1 cellular context compared by ENCODE assay signal in the genomic region with DNA sequence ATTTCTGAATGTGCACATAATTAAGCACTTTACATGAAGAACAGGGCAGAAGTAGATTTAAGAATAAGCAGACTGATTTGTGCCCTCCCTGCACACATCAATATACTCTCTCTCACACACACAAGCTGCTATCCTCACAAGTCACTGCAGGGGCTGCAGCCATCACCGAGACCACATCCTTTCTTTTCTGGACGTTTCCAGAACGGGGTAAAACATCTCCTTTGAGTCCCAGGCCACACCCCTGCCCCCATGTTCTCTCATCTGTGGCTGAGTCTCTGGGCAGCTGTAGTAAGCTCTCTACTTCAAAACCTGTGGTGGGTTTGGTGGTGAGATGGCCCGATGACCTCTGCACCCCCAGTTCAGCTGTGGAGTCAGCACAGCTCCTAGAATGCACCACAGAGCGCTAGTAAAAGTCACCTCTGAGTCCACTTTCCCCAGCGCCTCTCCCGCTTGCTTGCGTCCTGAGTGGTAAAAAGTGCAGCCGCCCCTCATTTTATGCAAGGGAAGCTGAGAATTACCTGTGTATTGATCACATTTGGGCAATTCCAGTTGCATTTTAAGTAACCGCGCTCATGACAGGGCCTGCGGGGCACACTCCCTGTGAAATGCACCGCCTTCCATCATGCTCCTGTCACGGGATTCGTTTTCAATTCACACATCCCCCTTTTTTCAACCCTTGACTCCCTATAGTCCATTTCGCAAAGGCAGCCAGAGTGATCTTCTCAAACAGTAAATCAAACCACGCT.
A peak's percentile ranks its signal among the peaks of the same experiment; 100 is the strongest.
TF ChIP-seq lines count a peak whose summit lies in the region.

No MANE protein-coding gene starts in this region.

TF ChIP-seq in HepG2, 621 proteins besides CTCF, POLR2A, EP300 and RAD21 (continued from another document and continues in another):
- TF ChIP-seq, protein P1, sequence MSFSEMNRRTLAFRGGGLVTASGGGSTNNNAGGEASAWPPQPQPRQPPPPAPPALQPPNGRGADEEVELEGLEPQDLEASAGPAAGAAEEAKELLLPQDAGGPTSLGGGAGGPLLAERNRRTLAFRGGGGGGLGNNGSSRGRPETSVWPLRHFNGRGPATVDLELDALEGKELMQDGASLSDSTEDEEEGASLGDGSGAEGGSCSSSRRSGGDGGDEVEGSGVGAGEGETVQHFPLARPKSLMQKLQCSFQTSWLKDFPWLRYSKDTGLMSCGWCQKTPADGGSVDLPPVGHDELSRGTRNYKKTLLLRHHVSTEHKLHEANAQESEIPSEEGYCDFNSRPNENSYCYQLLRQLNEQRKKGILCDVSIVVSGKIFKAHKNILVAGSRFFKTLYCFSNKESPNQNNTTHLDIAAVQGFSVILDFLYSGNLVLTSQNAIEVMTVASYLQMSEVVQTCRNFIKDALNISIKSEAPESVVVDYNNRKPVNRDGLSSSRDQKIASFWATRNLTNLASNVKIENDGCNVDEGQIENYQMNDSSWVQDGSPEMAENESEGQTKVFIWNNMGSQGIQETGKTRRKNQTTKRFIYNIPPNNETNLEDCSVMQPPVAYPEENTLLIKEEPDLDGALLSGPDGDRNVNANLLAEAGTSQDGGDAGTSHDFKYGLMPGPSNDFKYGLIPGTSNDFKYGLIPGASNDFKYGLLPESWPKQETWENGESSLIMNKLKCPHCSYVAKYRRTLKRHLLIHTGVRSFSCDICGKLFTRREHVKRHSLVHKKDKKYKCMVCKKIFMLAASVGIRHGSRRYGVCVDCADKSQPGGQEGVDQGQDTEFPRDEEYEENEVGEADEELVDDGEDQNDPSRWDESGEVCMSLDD (CRISPR knock-in tag; IDR thresholded peaks at IDR 0.05; ENCODE audit: borderline replicate concordance), result peak; percentile 87; the same call in 1 of the 2 replicates
- TF ChIP-seq ZNF180 (CRISPR knock-in tag; IDR thresholded peaks at IDR 0.05; ENCODE audit: borderline replicate concordance, low read depth) (no peak), ZBTB7B (CRISPR knock-in tag; IDR thresholded peaks at IDR 0.05) (peak; percentile 62; the same call in 1 of the 2 replicates), SSRP1 (CRISPR knock-in tag; IDR thresholded peaks at IDR 0.05) (no peak), CBX1 (IDR thresholded peaks at IDR 0.05; ENCODE audit: low read depth) (no peak), ZNF564 (CRISPR knock-in tag; IDR thresholded peaks at IDR 0.05) (0 out of 2 replicates have a peak, but pooled peaks have one; percentile 45), GATAD2A (CRISPR knock-in tag; IDR thresholded peaks at IDR 0.05) (no peak), RNF2 (conservative IDR thresholded peaks at IDR 0.05; ENCODE audit: low read depth) (no peak), MXI1 (IDR thresholded peaks at IDR 0.05; ENCODE audit: borderline replicate concordance, low read depth, low read length) (no peak), XRCC5 (optimal IDR thresholded peaks at IDR 0.05; ENCODE audit: low read length) (peak; percentile 32), ESRRA (CRISPR knock-in tag; IDR thresholded peaks at IDR 0.05; ENCODE audit: low read depth) (peak; percentile 65; the same call in 1 of the 2 replicates), PBX2 (CRISPR knock-in tag; IDR thresholded peaks at IDR 0.05) (no peak), STAG1 (CRISPR knock-in tag; IDR thresholded peaks at IDR 0.05) (no peak), HNF4G (IDR thresholded peaks at IDR 0.05; ENCODE audit: borderline replicate concordance, low read depth, low read length) (peak; percentile 70), HNF4G (CRISPR knock-in tag; IDR thresholded peaks at IDR 0.05; ENCODE audit: borderline replicate concordance, low read depth) (no peak; the same call in 1 of the 2 replicates), TEAD3 (CRISPR knock-in tag; optimal IDR thresholded peaks at IDR 0.05; ENCODE audit: borderline replicate concordance) (peak; percentile 49), HOXA3 (CRISPR knock-in tag; IDR thresholded peaks at IDR 0.05) (peak; percentile 64), MTA1 (CRISPR knock-in tag; IDR thresholded peaks at IDR 0.05; ENCODE audit: borderline replicate concordance) (peak; percentile 30; the same call in 1 of the 2 replicates), DNMT1 (CRISPR knock-in tag; IDR thresholded peaks at IDR 0.05) (0 out of 2 replicates have a peak, but pooled peaks have one; percentile 28), ZNF550 (CRISPR knock-in tag; IDR thresholded peaks at IDR 0.05; ENCODE audit: borderline replicate concordance) (no peak), TP53 (CRISPR knock-in tag; conservative IDR thresholded peaks at IDR 0.05) (0 out of 2 replicates have a peak, but pooled peaks have one; percentile 30), GABPB1 (CRISPR knock-in tag; IDR thresholded peaks at IDR 0.05) (no peak), ZBTB25 (CRISPR knock-in tag; IDR thresholded peaks at IDR 0.05) (no peak), ZNF292 (CRISPR knock-in tag; IDR thresholded peaks at IDR 0.05; ENCODE audit: borderline replicate concordance, low read depth) (no peak), BCL6 (CRISPR knock-in tag; IDR thresholded peaks at IDR 0.05) (peak; percentile 68), ZNF143 (CRISPR knock-in tag; IDR thresholded peaks at IDR 0.05) (0 out of 2 replicates have a peak, but pooled peaks have one; percentile 28), ZNF326 (CRISPR knock-in tag; IDR thresholded peaks at IDR 0.05; ENCODE audit: borderline replicate concordance) (no peak), ZXDC (CRISPR knock-in tag; IDR thresholded peaks at IDR 0.05) (peak; percentile 57; the same call in 1 of the 2 replicates), FOXK1 (CRISPR knock-in tag; IDR thresholded peaks at IDR 0.05; ENCODE audit: borderline replicate concordance, low read depth) (no peak), ZNF224 (CRISPR knock-in tag; IDR thresholded peaks at IDR 0.05) (peak; percentile 20; the same call in 1 of the 2 replicates)
- TF ChIP-seq, protein P2, sequence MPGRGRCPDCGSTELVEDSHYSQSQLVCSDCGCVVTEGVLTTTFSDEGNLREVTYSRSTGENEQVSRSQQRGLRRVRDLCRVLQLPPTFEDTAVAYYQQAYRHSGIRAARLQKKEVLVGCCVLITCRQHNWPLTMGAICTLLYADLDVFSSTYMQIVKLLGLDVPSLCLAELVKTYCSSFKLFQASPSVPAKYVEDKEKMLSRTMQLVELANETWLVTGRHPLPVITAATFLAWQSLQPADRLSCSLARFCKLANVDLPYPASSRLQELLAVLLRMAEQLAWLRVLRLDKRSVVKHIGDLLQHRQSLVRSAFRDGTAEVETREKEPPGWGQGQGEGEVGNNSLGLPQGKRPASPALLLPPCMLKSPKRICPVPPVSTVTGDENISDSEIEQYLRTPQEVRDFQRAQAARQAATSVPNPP (CRISPR knock-in tag; IDR thresholded peaks at IDR 0.05), result no peak
- TF ChIP-seq, protein P3, sequence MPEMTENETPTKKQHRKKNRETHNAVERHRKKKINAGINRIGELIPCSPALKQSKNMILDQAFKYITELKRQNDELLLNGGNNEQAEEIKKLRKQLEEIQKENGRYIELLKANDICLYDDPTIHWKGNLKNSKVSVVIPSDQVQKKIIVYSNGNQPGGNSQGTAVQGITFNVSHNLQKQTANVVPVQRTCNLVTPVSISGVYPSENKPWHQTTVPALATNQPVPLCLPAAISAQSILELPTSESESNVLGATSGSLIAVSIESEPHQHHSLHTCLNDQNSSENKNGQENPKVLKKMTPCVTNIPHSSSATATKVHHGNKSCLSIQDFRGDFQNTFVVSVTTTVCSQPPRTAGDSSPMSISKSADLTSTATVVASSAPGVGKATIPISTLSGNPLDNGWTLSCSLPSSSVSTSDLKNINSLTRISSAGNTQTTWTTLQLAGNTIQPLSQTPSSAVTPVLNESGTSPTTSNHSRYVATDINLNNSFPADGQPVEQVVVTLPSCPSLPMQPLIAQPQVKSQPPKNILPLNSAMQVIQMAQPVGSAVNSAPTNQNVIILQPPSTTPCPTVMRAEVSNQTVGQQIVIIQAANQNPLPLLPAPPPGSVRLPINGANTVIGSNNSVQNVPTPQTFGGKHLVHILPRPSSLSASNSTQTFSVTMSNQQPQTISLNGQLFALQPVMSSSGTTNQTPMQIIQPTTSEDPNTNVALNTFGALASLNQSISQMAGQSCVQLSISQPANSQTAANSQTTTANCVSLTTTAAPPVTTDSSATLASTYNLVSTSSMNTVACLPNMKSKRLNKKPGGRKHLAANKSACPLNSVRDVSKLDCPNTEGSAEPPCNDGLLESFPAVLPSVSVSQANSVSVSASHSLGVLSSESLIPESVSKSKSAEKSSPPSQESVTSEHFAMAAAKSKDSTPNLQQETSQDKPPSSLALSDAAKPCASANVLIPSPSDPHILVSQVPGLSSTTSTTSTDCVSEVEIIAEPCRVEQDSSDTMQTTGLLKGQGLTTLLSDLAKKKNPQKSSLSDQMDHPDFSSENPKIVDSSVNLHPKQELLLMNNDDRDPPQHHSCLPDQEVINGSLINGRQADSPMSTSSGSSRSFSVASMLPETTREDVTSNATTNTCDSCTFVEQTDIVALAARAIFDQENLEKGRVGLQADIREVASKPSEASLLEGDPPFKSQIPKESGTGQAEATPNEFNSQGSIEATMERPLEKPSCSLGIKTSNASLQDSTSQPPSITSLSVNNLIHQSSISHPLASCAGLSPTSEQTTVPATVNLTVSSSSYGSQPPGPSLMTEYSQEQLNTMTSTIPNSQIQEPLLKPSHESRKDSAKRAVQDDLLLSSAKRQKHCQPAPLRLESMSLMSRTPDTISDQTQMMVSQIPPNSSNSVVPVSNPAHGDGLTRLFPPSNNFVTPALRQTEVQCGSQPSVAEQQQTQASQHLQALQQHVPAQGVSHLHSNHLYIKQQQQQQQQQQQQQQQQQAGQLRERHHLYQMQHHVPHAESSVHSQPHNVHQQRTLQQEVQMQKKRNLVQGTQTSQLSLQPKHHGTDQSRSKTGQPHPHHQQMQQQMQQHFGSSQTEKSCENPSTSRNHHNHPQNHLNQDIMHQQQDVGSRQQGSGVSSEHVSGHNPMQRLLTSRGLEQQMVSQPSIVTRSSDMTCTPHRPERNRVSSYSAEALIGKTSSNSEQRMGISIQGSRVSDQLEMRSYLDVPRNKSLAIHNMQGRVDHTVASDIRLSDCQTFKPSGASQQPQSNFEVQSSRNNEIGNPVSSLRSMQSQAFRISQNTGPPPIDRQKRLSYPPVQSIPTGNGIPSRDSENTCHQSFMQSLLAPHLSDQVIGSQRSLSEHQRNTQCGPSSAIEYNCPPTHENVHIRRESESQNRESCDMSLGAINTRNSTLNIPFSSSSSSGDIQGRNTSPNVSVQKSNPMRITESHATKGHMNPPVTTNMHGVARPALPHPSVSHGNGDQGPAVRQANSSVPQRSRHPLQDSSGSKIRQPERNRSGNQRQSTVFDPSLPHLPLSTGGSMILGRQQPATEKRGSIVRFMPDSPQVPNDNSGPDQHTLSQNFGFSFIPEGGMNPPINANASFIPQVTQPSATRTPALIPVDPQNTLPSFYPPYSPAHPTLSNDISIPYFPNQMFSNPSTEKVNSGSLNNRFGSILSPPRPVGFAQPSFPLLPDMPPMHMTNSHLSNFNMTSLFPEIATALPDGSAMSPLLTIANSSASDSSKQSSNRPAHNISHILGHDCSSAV (CRISPR knock-in tag; IDR thresholded peaks at IDR 0.05; ENCODE audit: borderline replicate concordance), result no peak
- TF ChIP-seq, protein P4, sequence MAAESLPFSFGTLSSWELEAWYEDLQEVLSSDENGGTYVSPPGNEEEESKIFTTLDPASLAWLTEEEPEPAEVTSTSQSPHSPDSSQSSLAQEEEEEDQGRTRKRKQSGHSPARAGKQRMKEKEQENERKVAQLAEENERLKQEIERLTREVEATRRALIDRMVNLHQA (CRISPR knock-in tag; IDR thresholded peaks at IDR 0.05), result no peak
- TF ChIP-seq, protein P5, sequence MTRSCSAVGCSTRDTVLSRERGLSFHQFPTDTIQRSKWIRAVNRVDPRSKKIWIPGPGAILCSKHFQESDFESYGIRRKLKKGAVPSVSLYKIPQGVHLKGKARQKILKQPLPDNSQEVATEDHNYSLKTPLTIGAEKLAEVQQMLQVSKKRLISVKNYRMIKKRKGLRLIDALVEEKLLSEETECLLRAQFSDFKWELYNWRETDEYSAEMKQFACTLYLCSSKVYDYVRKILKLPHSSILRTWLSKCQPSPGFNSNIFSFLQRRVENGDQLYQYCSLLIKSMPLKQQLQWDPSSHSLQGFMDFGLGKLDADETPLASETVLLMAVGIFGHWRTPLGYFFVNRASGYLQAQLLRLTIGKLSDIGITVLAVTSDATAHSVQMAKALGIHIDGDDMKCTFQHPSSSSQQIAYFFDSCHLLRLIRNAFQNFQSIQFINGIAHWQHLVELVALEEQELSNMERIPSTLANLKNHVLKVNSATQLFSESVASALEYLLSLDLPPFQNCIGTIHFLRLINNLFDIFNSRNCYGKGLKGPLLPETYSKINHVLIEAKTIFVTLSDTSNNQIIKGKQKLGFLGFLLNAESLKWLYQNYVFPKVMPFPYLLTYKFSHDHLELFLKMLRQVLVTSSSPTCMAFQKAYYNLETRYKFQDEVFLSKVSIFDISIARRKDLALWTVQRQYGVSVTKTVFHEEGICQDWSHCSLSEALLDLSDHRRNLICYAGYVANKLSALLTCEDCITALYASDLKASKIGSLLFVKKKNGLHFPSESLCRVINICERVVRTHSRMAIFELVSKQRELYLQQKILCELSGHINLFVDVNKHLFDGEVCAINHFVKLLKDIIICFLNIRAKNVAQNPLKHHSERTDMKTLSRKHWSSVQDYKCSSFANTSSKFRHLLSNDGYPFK (CRISPR knock-in tag; IDR thresholded peaks at IDR 0.05; ENCODE audit: borderline replicate concordance), result peak; percentile 36; the same call in 1 of the 2 replicates
